In genomic region chr3:44913868-44914468, GRCh38 we compare ENCODE assay signal across 8 cellular contexts. TPM values are rescaled to one million over a fixed set of nuclear protein-coding genes. Genes with fewer than 3 reads are reported as not detected.
A peak's percentile ranks its signal among the peaks of the same experiment; 100 is the strongest.
DNase-seq lines count a peak whose midpoint lies in the region; ATAC-seq, FAIRE-seq and TF ChIP-seq lines count a peak whose summit lies in the region.

No MANE protein-coding gene starts in this region.

- H3K9me3 Mint-ChIP-seq in activated B cell treated with CpG ODN at 0.5 μM for 24 hours, result no peaks in the 10 kb centered on the region

- DNase-seq in NCI-H2171 treated with DMSO at 0.1 percent for 48 hours (lab: John Stamatoyannopoulos, UW) (peak; percentile 48), NCI-H2171 (lab: John Stamatoyannopoulos, UW) (no peak), NCI-H2029 treated with DMSO at 0.1 percent for 48 hours (lab: John Stamatoyannopoulos, UW) (peak; percentile 88), activated B cell treated with CpG ODN at 0.5 μM for 24 hours (peak; percentile 41), bronchial epithelial cell (ENCODE audit: low read depth) (peak; percentile 59), keratinocyte (ENCODE audit: low read depth, low spot score) (no peak)
- peak; percentile 71 to 75 for DNase-seq in stimulated activated CD4-positive, alpha-beta T cell treated with anti-CD3 and anti-CD28 coated beads, Interleukin-2, amount 100 ng/mL, for 24 hours

- no peaks in the 10 kb centered on the region for H3K79me2 ChIP-seq in keratinocyte (ENCODE audit: control insufficient read depth, insufficient read depth, low read length)

- peaks cover 4% of the 10 kb centered on the region for H3K9me3 ChIP-seq in keratinocyte (ENCODE audit: control insufficient read depth, low read depth, low read length)

- H3K9ac ChIP-seq in keratinocyte (ENCODE audit: control insufficient read depth, extremely low read depth, insufficient read depth, low read length), result no peak overlapping the region

- no peak overlapping the region for H2AFZ ChIP-seq in keratinocyte (ENCODE audit: control insufficient read depth, low read length)

- H3K36me3 Mint-ChIP-seq in activated B cell treated with CpG ODN at 0.5 μM for 24 hours (ENCODE audit: low read depth), result peaks cover 22% of the 10 kb centered on the region

- no peak overlapping the region for H3K4me3 Mint-ChIP-seq in activated B cell treated with CpG ODN at 0.5 μM for 24 hours

- H3K27me3 Mint-ChIP-seq in activated B cell treated with CpG ODN at 0.5 μM for 24 hours, result peaks cover 4% of the 10 kb centered on the region

- intact Hi-C loops in activated B cell treated with CpG ODN at 0.5 μM for 24 hours (cut with micrococcal nuclease), result loop anchor here (1.0 kb wide), 1 partner anchor 381 kb away; no protein-coding TSS in a partner anchor

- no peaks in the 10 kb centered on the region for H3K9me1 ChIP-seq in keratinocyte (ENCODE audit: control insufficient read depth, extremely low read depth, insufficient read depth, low read length)

- H3K4me1 Mint-ChIP-seq in activated B cell treated with CpG ODN at 0.5 μM for 24 hours, result no peaks in the 10 kb centered on the region

- POLR2A ChIA-PET in activated B cell treated with CpG ODN at 0.5 μM for 24 hours (lab: Charles Lee), result no interaction called here

- CTCF ChIA-PET in activated B cell treated with CpG ODN at 0.5 μM for 24 hours (lab: Charles Lee), result interaction anchor here (0.7 to 5.3 kb wide), 6 partner anchors 10 to 590 kb away, joined by 3 to 63 read pairs (median 5); no protein-coding TSS in a partner anchor

- no peak overlapping the region for H3K27ac ChIP-seq in keratinocyte (ENCODE audit: control insufficient read depth, insufficient read depth, low read length)

- H3K4me1 ChIP-seq in keratinocyte (ENCODE audit: control insufficient read depth, extremely low read depth, insufficient read depth, low read length), result no peaks in the 10 kb centered on the region

- FAIRE-seq in bronchial epithelial cell (lab: Jason Lieb, UNC) (peak; percentile 81), keratinocyte (lab: Jason Lieb, UNC) (peak; percentile 67)

- H3K27me3 ChIP-seq in bronchial epithelial cell (ENCODE audit: control insufficient read depth, insufficient read depth, low read length) (no peaks in the 10 kb centered on the region), keratinocyte (ENCODE audit: control insufficient read depth, extremely low read depth, insufficient read depth, low read length) (no peaks in the 10 kb centered on the region)

- no peak overlapping the region for H3K27ac Mint-ChIP-seq in activated B cell treated with CpG ODN at 0.5 μM for 24 hours

- no peak for TF ChIP-seq CTCF in activated B cell treated with CpG ODN at 0.5 μM for 24 hours (IDR thresholded peaks at IDR 0.05)
- TF ChIP-seq CTCF in bronchial epithelial cell (IDR thresholded peaks at IDR 0.05; ENCODE audit: insufficient read depth, low read length, severe bottlenecking), result peak; percentile 87
- TF ChIP-seq CTCF in keratinocyte (optimal IDR thresholded peaks at IDR 0.05 in 1 of 3, IDR thresholded peaks at IDR 0.05 in 1 of 3, conservative IDR thresholded peaks at IDR 0.05 in 1 of 3; ENCODE audit: extremely low read depth in 1 of 3, insufficient read depth in 2 of 3, low read length in 3 of 3), result peak; percentile 85 to 94 (median 93)

- no peaks in the 10 kb centered on the region for H4K20me1 ChIP-seq in keratinocyte (ENCODE audit: control insufficient read depth, extremely low read depth, insufficient read depth, low read length)

- ATAC-seq in activated B cell treated with CpG ODN at 0.5 μM for 24 hours (ENCODE audit: low read depth) (peak; percentile 61), HG03565 (IDR thresholded peaks at IDR 0.05; ENCODE audit: unreplicated experiment) (no peak)

- dilution Hi-C loops in keratinocyte (cut with MboI; ENCODE audit: extremely low pct_ligation_motif_present, low sequenced_read_pairs), result no loop called here

- H3K4me3 ChIP-seq in bronchial epithelial cell (ENCODE audit: low read depth, low read length), result no peak overlapping the region
- H3K4me3 ChIP-seq in keratinocyte (ENCODE audit: control insufficient read depth in 2 of 3, extremely low read depth in 1 of 3, insufficient read depth in 2 of 3, low read depth in 1 of 3, low read length in 3 of 3), result no peak overlapping the region

- H3K4me2 ChIP-seq in keratinocyte (ENCODE audit: control insufficient read depth, extremely low read depth, insufficient read depth, low read depth, low read length), result no peak overlapping the region

- no peaks in the 10 kb centered on the region for H3K36me3 ChIP-seq in bronchial epithelial cell (ENCODE audit: control insufficient read depth, insufficient read depth, low read length)
- peaks cover 8 to 14% of the 10 kb centered on the region in 2 experiments for H3K36me3 ChIP-seq in keratinocyte (ENCODE audit: control insufficient read depth in 2 of 2, extremely low read depth in 1 of 2, insufficient read depth in 2 of 2, low read length in 2 of 2)

RNA-seq across cellular contexts. Expression of gene TGM4, which starts 39.6 kb away (rescaled TPM):
- total RNA-seq in activated B cell treated with CpG ODN at 0.5 μM for 24 hours, result not detected in 2 replicates
- under 0.01 TPM in 2 replicates for total RNA-seq in bronchial epithelial cell
- polyA plus RNA-seq in keratinocyte, result 1.3 to 2.2 TPM (median 1.3 TPM) in 3 replicates
- 0.20 TPM for polyA plus RNA-seq in keratinocyte (2011; ENCODE audit: low read depth)
- polyA plus RNA-seq in keratinocyte (2011; cell fraction: cytosol; rRNA removed), result 1.4 and 2.0 TPM in 2 replicates
- polyA plus RNA-seq in keratinocyte (2011; cell fraction: nucleus; rRNA removed), result 1.6 TPM in 2 replicates
- polyA plus RNA-seq in keratinocyte (2012; ENCODE audit: low replicate concordance), result 0.58 and 1.2 TPM in 2 replicates
- 1.4 to 3.1 TPM (median 1.4 TPM) in 3 replicates for polyA minus RNA-seq in keratinocyte
- polyA minus RNA-seq in keratinocyte (2011; cell fraction: cytosol; rRNA and poly(A)+ RNA removed), result 0.96 TPM
- 1.3 and 2.5 TPM in 2 replicates for polyA minus RNA-seq in keratinocyte (2011; cell fraction: nucleus; rRNA and poly(A)+ RNA removed)

RNA-seq across cellular contexts. Expression of gene TMEM42, which starts 52.3 kb away (rescaled TPM):
- total RNA-seq in activated B cell treated with CpG ODN at 0.5 μM for 24 hours (12.4 and 13.1 TPM in 2 replicates), bronchial epithelial cell (17.1 and 25.7 TPM in 2 replicates)
- 15.0 to 25.2 TPM (median 19.5 TPM) in 3 replicates for polyA plus RNA-seq in keratinocyte
- polyA plus RNA-seq in keratinocyte (2011; ENCODE audit: low read depth), result 6.0 TPM
- polyA plus RNA-seq in keratinocyte (2011; cell fraction: cytosol; rRNA removed), result 18.5 and 19.1 TPM in 2 replicates
- polyA plus RNA-seq in keratinocyte (2011; cell fraction: nucleus; rRNA removed), result 21.3 and 22.2 TPM in 2 replicates
- 11.5 and 19.4 TPM in 2 replicates for polyA plus RNA-seq in keratinocyte (2012; ENCODE audit: low replicate concordance)
- polyA minus RNA-seq in keratinocyte, result 5.4 to 11.3 TPM (median 7.2 TPM) in 3 replicates
- polyA minus RNA-seq in keratinocyte (2011; cell fraction: cytosol; rRNA and poly(A)+ RNA removed), result 16.7 TPM
- polyA minus RNA-seq in keratinocyte (2011; cell fraction: nucleus; rRNA and poly(A)+ RNA removed), result 3.8 and 4.3 TPM in 2 replicates

Comparison
In these comparisons a context has a peak if more than half of its experiments do, and no peak if none do; other contexts are left out.
1. DNase-seq: peak in NCI-H2171 treated with DMSO at 0.1 percent for 48 hours (single experiment), NCI-H2029 treated with DMSO at 0.1 percent for 48 hours (single experiment), activated B cell treated with CpG ODN at 0.5 μM for 24 hours (single experiment), bronchial epithelial cell (single experiment) and stimulated activated CD4-positive, alpha-beta T cell treated with anti-CD3 and anti-CD28 coated beads, Interleukin-2, amount 100 ng/mL, for 24 hours (2 of 2); none in NCI-H2171 (single experiment) and keratinocyte (single experiment).